Comparison of ENCODE assay signal across 9 cellular contexts in genomic region chr20:34473262-34473883, GRCh38. TPM values are rescaled to one million over a fixed set of nuclear protein-coding genes. Genes with fewer than 3 reads are reported as not detected.
DNase-seq lines count a peak whose midpoint lies in the region; ATAC-seq and TF ChIP-seq lines count a peak whose summit lies in the region.
"Had no signal": no experiment of that assay in that cellular context is flagged by ENCODE, and none has a peak within 500 bp of the region (broad histone marks: within the 10 kb centered on the region; RNA-seq: fewer than 3 reads in every experiment).

No MANE protein-coding gene starts in this region.

- no peaks in the 10 kb centered on the region for H3K9me3 ChIP-seq in spleen
- H3K9me3 ChIP-seq: BLaER1 had no signal

- DNase-seq in DMS153 treated with DMSO at 0.1 percent for 48 hours (lab: John Stamatoyannopoulos, UW; ENCODE audit: unreplicated experiment) (peak; percentile 6), DMS153 (lab: John Stamatoyannopoulos, UW) (no peak), NCI-H1105 (lab: John Stamatoyannopoulos, UW) (peak; percentile 32), left cardiac atrium (peak; percentile 50), spleen (no peak), occipital lobe (lab: John Stamatoyannopoulos, UW) (no peak)
- peak; percentile 32 for DNase-seq in activated T-cell treated with anti-CD3 and anti-CD28 coated beads, Interleukin-2, amount 50 U/mL, for 1 hour

- no peak overlapping the region for H3K4me3 ChIP-seq in spleen
- H3K4me3 ChIP-seq: BLaER1 had no signal

- H3K27me3 ChIP-seq in spleen (replicated peaks in 1 of 7) = no peaks in the 10 kb centered on the region
- H3K27me3 ChIP-seq: BLaER1 had no signal

- peaks cover 0 to 98% (median 40%) of the 10 kb centered on the region in 6 donors for H3K36me3 ChIP-seq in spleen

- no peak overlapping the region for H3K27ac ChIP-seq in spleen
- H3K27ac ChIP-seq: BLaER1 had no signal

- WGBS in spleen, 5 donors = 74 to 81% (median 78%) methylated on average over 5 of the region's 5 CpGs

- ATAC-seq in left cardiac atrium (peak; percentile 86 to 90), GM21528 (IDR thresholded peaks at IDR 0.05; ENCODE audit: low FRiP score, unreplicated experiment) (no peak)

- peaks cover 0 to 20% (median 12%) of the 10 kb centered on the region in 6 donors for H3K4me1 ChIP-seq in spleen
- H3K4me1 ChIP-seq: BLaER1 had no signal

- peak in 7 of 11 experiments; percentile 8 to 44 (median 31) for TF ChIP-seq CTCF in spleen (IDR thresholded peaks at IDR 0.05 in 8 of 11, conservative IDR thresholded peaks at IDR 0.05 in 3 of 11)

- intact Hi-C loops in left cardiac atrium (cut with DNase I) = loop anchor here (2.0 to 5.0 kb wide), 2 partner anchors 161 kb away; no protein-coding TSS in a partner anchor
- intact Hi-C loops in spleen (cut with DNase I; ENCODE audit: low total_unique reads) = loop anchor here (5.0 kb wide), 1 partner anchor 161 kb away; no protein-coding TSS in a partner anchor

- TF ChIP-seq POLR2A in spleen (IDR thresholded peaks at IDR 0.05) = no peak

RNA-seq across cellular contexts. Expression of gene DYNLRB1, which starts 42.8 kb away (rescaled TPM):
- total RNA-seq in left cardiac atrium (100 to 1,000 TPM; 138 to 141 TPM), spleen (100 to 1,000 TPM in 3 of 7 donors, 10 to 100 TPM in 4; 72.0 to 209 (median 91.9) TPM), occipital lobe (33.5 TPM)
- 100 to 1,000 TPM; 151 to 190 (median 166) TPM for polyA plus RNA-seq in spleen

Comparison
In these comparisons a context has a peak if more than half of its experiments do, and no peak if none do; other contexts are left out.
1. DNase-seq: peak in DMS153 treated with DMSO at 0.1 percent for 48 hours (single experiment), NCI-H1105 (single experiment), activated T-cell treated with anti-CD3 and anti-CD28 coated beads, Interleukin-2, amount 50 U/mL, for 1 hour (single experiment) and left cardiac atrium (single experiment); none in DMS153 (single experiment), spleen (single experiment) and occipital lobe (single experiment).